In genomic region chr6:164129218-164129617, GRCh38 we compare ENCODE assay signal across 23 cellular contexts.
"Had no signal": no experiment of that assay in that cellular context is flagged by ENCODE, and none has a peak within 500 bp of the region (broad histone marks: within the 10 kb centered on the region; RNA-seq: fewer than 3 reads in every experiment).

No MANE protein-coding gene starts in this region.

- H3K4me3 ChIP-seq: colonic mucosa, coronary artery, dorsolateral prefrontal cortex, esophagus muscularis mucosa, esophagus squamous epithelium, gastrocnemius medialis, gastroesophageal sphincter, heart left ventricle, heart right ventricle had no signal

- H3K4me1 ChIP-seq: colonic mucosa, esophagus muscularis mucosa, esophagus squamous epithelium, foreskin keratinocyte, gastrocnemius medialis, gastroesophageal sphincter had no signal

- ATAC-seq: effector memory CD8-positive, alpha-beta T cell; esophagus mucosa; foreskin keratinocyte; gastrocnemius medialis; gastroesophageal sphincter had no signal

- DNase-seq: colonic mucosa; cortex of kidney; dermis blood vessel endothelial cell; dorsolateral prefrontal cortex; effector CD4-positive, alpha-beta T cell; effector CD8-positive, alpha-beta T cell; effector memory CD4-positive, alpha-beta T cell; effector memory CD8-positive, alpha-beta T cell; endodermal cell; erythroblast; esophagus squamous epithelium; foreskin fibroblast; foreskin keratinocyte; foreskin melanocyte; gastrocnemius medialis; glutamatergic neuron; heart left ventricle; heart right ventricle had no signal

- H3K27me3 ChIP-seq: colonic mucosa, dorsolateral prefrontal cortex, esophagus muscularis mucosa, esophagus squamous epithelium, foreskin keratinocyte, gastrocnemius medialis, gastroesophageal sphincter, heart left ventricle, heart right ventricle had no signal

- H3K27ac ChIP-seq: colonic mucosa, coronary artery, epithelial cell of prostate, esophagus muscularis mucosa, esophagus squamous epithelium, foreskin keratinocyte, gastrocnemius medialis, gastroesophageal sphincter, heart left ventricle, heart right ventricle had no signal

- H3K9me3 ChIP-seq: colonic mucosa, esophagus muscularis mucosa, esophagus squamous epithelium, gastrocnemius medialis, gastroesophageal sphincter, heart left ventricle, heart right ventricle had no signal

- H3K36me3 ChIP-seq: colonic mucosa, esophagus muscularis mucosa, esophagus squamous epithelium, gastrocnemius medialis, gastroesophageal sphincter, heart left ventricle, heart right ventricle had no signal
